Comparison of ENCODE assay signal across 8 cellular contexts in genomic region chr9:34377402-34377741, GRCh38. TPM values are rescaled to one million over a fixed set of nuclear protein-coding genes. Genes with fewer than 3 reads are reported as not detected.
A peak's percentile ranks its signal among the peaks of the same experiment; 100 is the strongest.
DNase-seq lines count a peak whose midpoint lies in the region; ATAC-seq and TF ChIP-seq lines count a peak whose summit lies in the region.

No MANE protein-coding gene starts in this region.

- no peaks in the 10 kb centered on the region for H3K27me3 ChIP-seq in layer of hippocampus (ENCODE audit: control insufficient read depth, insufficient read depth, low read length)

- ATAC-seq in GM18505 (IDR thresholded peaks at IDR 0.05; ENCODE audit: unreplicated experiment): no peak

- TF ChIP-seq POLR2A in GM18505 (IDR thresholded peaks at IDR 0.05; ENCODE audit: borderline replicate concordance, extremely low read depth, insufficient read depth, insufficient read length): no peak

- peaks cover 30% of the 10 kb centered on the region for H3K4me1 Mint-ChIP-seq in activated naive CD4-positive, alpha-beta T cell treated with anti-CD3 and anti-CD28 coated beads for 36 hours (ENCODE audit: low read depth)

- no peaks in the 10 kb centered on the region for H3K27me3 Mint-ChIP-seq in activated naive CD4-positive, alpha-beta T cell treated with anti-CD3 and anti-CD28 coated beads for 36 hours (ENCODE audit: low read depth)

- H3K27ac ChIP-seq in layer of hippocampus (ENCODE audit: low read depth, low read length): peak overlapping the region; percentile 83
- peak overlapping the region; percentile 82 for H3K27ac ChIP-seq in substantia nigra (ENCODE audit: low read depth, low read length, poor library complexity, severe bottlenecking)

- no peaks in the 10 kb centered on the region for H3K9me3 Mint-ChIP-seq in activated naive CD4-positive, alpha-beta T cell treated with anti-CD3 and anti-CD28 coated beads for 36 hours

- CTCF ChIA-PET in activated naive CD4-positive, alpha-beta T cell treated with anti-CD3 and anti-CD28 coated beads for 36 hours (lab: Charles Lee): interaction anchor here (0.7 to 6.4 kb wide), 8 partner anchors 27 to 227 kb away, joined by 3 to 89 read pairs (median 3); no protein-coding TSS in a partner anchor

- no peak for DNase-seq in activated naive CD4-positive, alpha-beta T cell treated with anti-CD3 and anti-CD28 coated beads for 36 hours
- no peak for DNase-seq in activated naive CD4-positive, alpha-beta T cell treated with Interleukin-2 at 50 U/mL for 16 hours
- DNase-seq in amniotic epithelial cell (ENCODE audit: low read depth) (peak; percentile 13), substantia nigra (lab: John Stamatoyannopoulos, UW) (peak in 8 of 49 donors; percentile 21 to 63 (median 51)), Kasumi-1 (lab: John Stamatoyannopoulos, UW) (no peak)
- no peak for DNase-seq in stimulated activated CD4-positive, alpha-beta T cell treated with anti-CD3 and anti-CD28 coated beads, Interleukin-4, amount 100 ng/mL, for 4 hours

- intact Hi-C loops in activated naive CD4-positive, alpha-beta T cell treated with anti-CD3 and anti-CD28 coated beads for 36 hours (cut with micrococcal nuclease): loop anchor here (1.0 to 5.0 kb wide), 3 partner anchors 49 to 610 kb away; partner anchors contain the start of genes DCAF12, DNAJB5, KIF24 and NUDT2

- peak overlapping the region; percentile 80 for H3K4me3 Mint-ChIP-seq in activated naive CD4-positive, alpha-beta T cell treated with anti-CD3 and anti-CD28 coated beads for 36 hours

- H3K27ac Mint-ChIP-seq in activated naive CD4-positive, alpha-beta T cell treated with anti-CD3 and anti-CD28 coated beads for 36 hours: no peak overlapping the region

- no peaks in the 10 kb centered on the region for H3K36me3 Mint-ChIP-seq in activated naive CD4-positive, alpha-beta T cell treated with anti-CD3 and anti-CD28 coated beads for 36 hours (ENCODE audit: low read depth)

RNA-seq across cellular contexts. Expression of gene MYORG, which starts 0.7 kb away (rescaled TPM):
- total RNA-seq in activated naive CD4-positive, alpha-beta T cell treated with anti-CD3 and anti-CD28 coated beads for 36 hours: 1 to 10 TPM; 1.1 to 2.0 TPM

RNA-seq across cellular contexts. Expression of gene NUDT2, which starts 48.0 kb away (rescaled TPM):
- total RNA-seq in activated naive CD4-positive, alpha-beta T cell treated with anti-CD3 and anti-CD28 coated beads for 36 hours: 10 to 100 TPM; 39.2 to 42.9 TPM

RNA-seq across cellular contexts. Expression of gene KIF24, which starts 48.3 kb away (rescaled TPM):
- 1 to 10 TPM; 4.2 to 4.5 TPM for total RNA-seq in activated naive CD4-positive, alpha-beta T cell treated with anti-CD3 and anti-CD28 coated beads for 36 hours
